Comparison of ENCODE assay signal across 3 cellular contexts in the genomic region with DNA sequence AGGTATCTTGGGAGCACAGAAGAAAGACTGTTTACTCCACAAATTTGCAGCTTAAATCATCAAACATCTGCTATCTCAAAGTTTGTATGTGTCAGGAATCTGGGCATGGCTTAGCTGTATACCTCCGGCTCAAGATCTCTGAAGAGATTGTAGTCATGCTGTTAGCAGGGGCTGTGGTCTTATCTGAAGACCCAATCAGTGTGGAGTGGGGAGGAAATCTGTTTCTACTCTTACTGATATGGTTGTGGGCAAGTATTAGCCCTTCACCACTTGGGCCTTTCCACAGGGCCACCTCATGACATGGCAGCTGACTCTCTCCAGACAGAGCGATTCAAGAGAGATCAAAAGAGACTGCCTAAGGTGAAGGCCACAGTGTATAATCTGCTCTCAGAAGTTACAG.
"Had no signal": no experiment of that assay in that cellular context is flagged by ENCODE, and none has a peak within 500 bp of the region (broad histone marks: within the 10 kb centered on the region; RNA-seq: fewer than 3 reads in every experiment).

No MANE protein-coding gene starts in this region.

- DNase-seq: GDM1, GF-D8 had no signal

- H3K4me3 ChIP-seq: GM12878 had no signal

- ATAC-seq: GM12878 had no signal
